ENCODE assay signal across 9 cellular contexts in genomic region chr17:6523330-6523729, GRCh38. TPM values are rescaled to one million over a fixed set of nuclear protein-coding genes. Genes with fewer than 3 reads are reported as not detected.
A peak's percentile ranks its signal among the peaks of the same experiment; 100 is the strongest.
DNase-seq lines count a peak whose midpoint lies in the region.
"Had no signal": no experiment of that assay in that cellular context is flagged by ENCODE, and none has a peak within 500 bp of the region (broad histone marks: within the 10 kb centered on the region; RNA-seq: fewer than 3 reads in every experiment).

No MANE protein-coding gene starts in this region.

- peak; percentile 38 for DNase-seq in HT-29 (ENCODE audit: low spot score)
- peak; percentile 47 for DNase-seq in astrocyte of the hippocampus (ENCODE audit: low read depth, low spot score)
- DNase-seq in iris pigment epithelial cell (ENCODE audit: low read depth): peak; percentile 50
- DNase-seq in NCI-H510A (lab: John Stamatoyannopoulos, UW): no peak
- no peak for DNase-seq in SIG-M5 treated with dmso at 0.1 percent for 504 hours (lab: John Stamatoyannopoulos, UW; ENCODE audit: unreplicated experiment)
- no peak for DNase-seq in NOMO-1 treated with DMSO at 0.1 percent for 48 hours (lab: John Stamatoyannopoulos, UW; ENCODE audit: unreplicated experiment)
- no peak for DNase-seq in RPMI8226
- DNase-seq: activated T-cell treated with anti-CD3 and anti-CD28 coated beads, Interleukin-2, amount 50 U/mL, for 1 hour; effector memory CD8-positive, alpha-beta T cell had no signal

RNA-seq across cellular contexts. Expression of gene PITPNM3, which starts 33.0 kb away (rescaled TPM):
- total RNA-seq in HT-29 (2014; rRNA removed; shearing (Covaris generic)): 3.6 and 4.0 TPM in 2 replicates

Comparison
In these comparisons a context has a peak if more than half of its experiments do, and no peak if none do; other contexts are left out.
1. DNase-seq: peak in HT-29 (single experiment), astrocyte of the hippocampus (single experiment) and iris pigment epithelial cell (single experiment); none in NCI-H510A (single experiment), SIG-M5 treated with dmso at 0.1 percent for 504 hours (single experiment), NOMO-1 treated with DMSO at 0.1 percent for 48 hours (single experiment) and RPMI8226 (single experiment).